ENCODE assay signal across 21 cellular contexts in the genomic region with DNA sequence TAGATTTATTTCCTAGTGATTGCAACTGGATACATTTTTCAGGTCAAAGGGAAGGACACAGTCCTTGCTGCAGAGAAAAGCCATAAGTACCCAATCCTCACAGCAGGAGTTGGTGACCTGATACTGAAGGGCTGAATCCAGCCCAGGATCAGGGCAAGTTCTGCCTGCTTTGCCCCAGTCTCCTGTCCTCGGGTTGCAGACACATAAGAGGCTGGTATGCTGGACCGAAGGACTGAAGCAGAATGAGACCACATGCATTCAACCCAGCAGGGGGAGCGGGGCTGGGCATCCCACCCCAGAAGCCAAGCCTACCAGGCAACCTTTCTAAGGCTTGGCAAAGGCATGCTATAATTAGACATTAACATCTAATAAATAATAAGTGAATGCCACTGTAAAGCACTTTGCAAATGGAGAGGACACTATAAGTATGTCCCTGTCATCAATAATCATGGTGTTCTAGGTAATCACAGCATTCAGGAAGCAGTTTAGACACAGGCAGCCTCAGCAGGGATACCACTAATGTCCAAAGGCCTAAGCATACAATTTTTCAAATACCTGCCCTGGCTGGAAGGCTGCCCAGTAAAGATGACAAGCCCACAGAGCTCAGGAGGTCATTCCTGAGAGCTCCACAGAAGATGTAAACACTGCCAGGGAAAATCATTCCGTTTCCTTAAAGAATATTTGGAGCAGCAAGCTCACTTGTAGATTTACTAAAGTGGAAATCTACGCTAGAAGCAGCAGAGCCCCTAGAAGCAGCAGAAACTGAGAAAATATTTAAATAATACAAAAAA. TPM values are rescaled to one million over a fixed set of nuclear protein-coding genes. Genes with fewer than 3 reads are reported as not detected.
"Had no signal": no experiment of that assay in that cellular context is flagged by ENCODE, and none has a peak within 500 bp of the region (broad histone marks: within the 10 kb centered on the region; RNA-seq: fewer than 3 reads in every experiment).

No MANE protein-coding gene starts in this region.

- H3K4me3 ChIP-seq: body of pancreas, hepatocyte, mucosa of descending colon, thyroid gland, vagina had no signal

- H3K27ac Mint-ChIP-seq: activated CD4-positive, alpha-beta T cell treated with anti-CD3 and anti-CD28 coated beads, Interleukin-2, amount 10 ng/mL, durations not matched to agents 7 days and 5 days; activated naive CD8-positive, alpha-beta T cell treated with anti-CD3 and anti-CD28 coated beads for 36 hours; activated T-helper 1 cell treated with anti-CD3 and anti-CD28 coated beads, Interleukin-12 subunit alpha, Interleukin-12 subunit beta, Interleukin-2, Interleukin-4 antibody, amounts not matched to agents 30 ng/mL and 10 ng/mL and 1 ng/mL, durations not matched to agents 14 hours and 24 hours and 36 hours; memory B cell; naive thymus-derived CD8-positive, alpha-beta T cell; stimulated activated naive B cell treated with anti-CD40 and anti-IgM and Interleukin-4, amounts not matched to agents 10 μg/mL and 1 μg/mL and 100 μg/mL, for 72 hours had no signal

- H3K4me3 Mint-ChIP-seq: activated CD4-positive, alpha-beta T cell treated with anti-CD3 and anti-CD28 coated beads, Interleukin-2, amount 10 ng/mL, durations not matched to agents 7 days and 5 days; activated naive CD8-positive, alpha-beta T cell treated with anti-CD3 and anti-CD28 coated beads for 36 hours; activated T-helper 1 cell treated with anti-CD3 and anti-CD28 coated beads, Interleukin-12 subunit alpha, Interleukin-12 subunit beta, Interleukin-2, Interleukin-4 antibody, amounts not matched to agents 30 ng/mL and 10 ng/mL and 1 ng/mL, durations not matched to agents 14 hours and 24 hours and 36 hours; memory B cell; naive thymus-derived CD8-positive, alpha-beta T cell; stimulated activated naive B cell treated with anti-CD40 and anti-IgM and Interleukin-4, amounts not matched to agents 10 μg/mL and 1 μg/mL and 100 μg/mL, for 72 hours had no signal

- H3K4me1 ChIP-seq: body of pancreas, thyroid gland, vagina had no signal

- H3K4me1 Mint-ChIP-seq: activated CD4-positive, alpha-beta T cell treated with anti-CD3 and anti-CD28 coated beads, Interleukin-2, amount 10 ng/mL, durations not matched to agents 7 days and 5 days; activated naive CD8-positive, alpha-beta T cell treated with anti-CD3 and anti-CD28 coated beads for 36 hours; memory B cell; naive thymus-derived CD8-positive, alpha-beta T cell; stimulated activated naive B cell treated with anti-CD40 and anti-IgM and Interleukin-4, amounts not matched to agents 10 μg/mL and 1 μg/mL and 100 μg/mL, for 72 hours had no signal

- H3K9me3 Mint-ChIP-seq: activated CD4-positive, alpha-beta T cell treated with anti-CD3 and anti-CD28 coated beads, Interleukin-2, amount 10 ng/mL, durations not matched to agents 7 days and 5 days; activated naive CD8-positive, alpha-beta T cell treated with anti-CD3 and anti-CD28 coated beads for 36 hours; activated T-helper 1 cell treated with anti-CD3 and anti-CD28 coated beads, Interleukin-12 subunit alpha, Interleukin-12 subunit beta, Interleukin-2, Interleukin-4 antibody, amounts not matched to agents 30 ng/mL and 10 ng/mL and 1 ng/mL, durations not matched to agents 14 hours and 24 hours and 36 hours; memory B cell; naive thymus-derived CD8-positive, alpha-beta T cell; stimulated activated naive B cell treated with anti-CD40 and anti-IgM and Interleukin-4, amounts not matched to agents 10 μg/mL and 1 μg/mL and 100 μg/mL, for 72 hours had no signal

- H3K36me3 ChIP-seq: thyroid gland, vagina had no signal

- DNase-seq: activated CD4-positive, alpha-beta T cell treated with anti-CD3 and anti-CD28 coated beads, Interleukin-2, amount 10 ng/mL, durations not matched to agents 7 days and 5 days; activated naive CD8-positive, alpha-beta T cell treated with anti-CD3 and anti-CD28 coated beads for 36 hours; amygdala; body of pancreas; caudate nucleus; mucosa of descending colon; naive thymus-derived CD8-positive, alpha-beta T cell; nucleus accumbens; posterior cingulate gyrus; stimulated activated CD4-positive, alpha-beta T cell treated with anti-CD3 and anti-CD28 coated beads, Interleukin-4, amount 100 ng/mL, for 1 hour; stimulated activated naive B cell treated with anti-CD40 and anti-IgM and Interleukin-4, amounts not matched to agents 10 μg/mL and 1 μg/mL and 100 μg/mL, for 72 hours; thyroid gland had no signal

- H3K27me3 ChIP-seq: body of pancreas, hepatocyte, thyroid gland, vagina had no signal

- ATAC-seq: body of pancreas; esophagus mucosa; left lobe of liver; mucosa of descending colon; naive thymus-derived CD8-positive, alpha-beta T cell; stimulated activated naive B cell treated with anti-CD40 and anti-IgM and Interleukin-4, amounts not matched to agents 10 μg/mL and 1 μg/mL and 100 μg/mL, for 72 hours had no signal

- H3K9me3 ChIP-seq: body of pancreas, thyroid gland, vagina had no signal

- H3K36me3 Mint-ChIP-seq: activated naive CD8-positive, alpha-beta T cell treated with anti-CD3 and anti-CD28 coated beads for 36 hours; memory B cell; naive thymus-derived CD8-positive, alpha-beta T cell; stimulated activated naive B cell treated with anti-CD40 and anti-IgM and Interleukin-4, amounts not matched to agents 10 μg/mL and 1 μg/mL and 100 μg/mL, for 72 hours had no signal

RNA-seq across cellular contexts. Expression of gene KRTAP19-8, which starts 47.6 kb away (rescaled TPM):
- total RNA-seq: activated CD4-positive, alpha-beta T cell treated with anti-CD3 and anti-CD28 coated beads, Interleukin-2, amount 10 ng/mL, durations not matched to agents 7 days and 5 days; activated CD8-positive, alpha-beta memory T cell treated with anti-CD3 and anti-CD28 coated beads for 36 hours; activated naive CD8-positive, alpha-beta T cell treated with anti-CD3 and anti-CD28 coated beads for 36 hours; activated T-helper 1 cell treated with anti-CD3 and anti-CD28 coated beads, Interleukin-12 subunit alpha, Interleukin-12 subunit beta, Interleukin-2, Interleukin-4 antibody, amounts not matched to agents 30 ng/mL and 10 ng/mL and 1 ng/mL, durations not matched to agents 14 hours and 24 hours and 36 hours; body of pancreas; esophagus mucosa; glomerular endothelial cell; hepatocyte; left lobe of liver; mucosa of descending colon; naive thymus-derived CD8-positive, alpha-beta T cell; thyroid gland; vagina had no signal
- polyA plus RNA-seq: hepatocyte; keratinocyte; naive thymus-derived CD8-positive, alpha-beta T cell had no signal
